24 cellular contexts compared by ENCODE assay signal in the genomic region with DNA sequence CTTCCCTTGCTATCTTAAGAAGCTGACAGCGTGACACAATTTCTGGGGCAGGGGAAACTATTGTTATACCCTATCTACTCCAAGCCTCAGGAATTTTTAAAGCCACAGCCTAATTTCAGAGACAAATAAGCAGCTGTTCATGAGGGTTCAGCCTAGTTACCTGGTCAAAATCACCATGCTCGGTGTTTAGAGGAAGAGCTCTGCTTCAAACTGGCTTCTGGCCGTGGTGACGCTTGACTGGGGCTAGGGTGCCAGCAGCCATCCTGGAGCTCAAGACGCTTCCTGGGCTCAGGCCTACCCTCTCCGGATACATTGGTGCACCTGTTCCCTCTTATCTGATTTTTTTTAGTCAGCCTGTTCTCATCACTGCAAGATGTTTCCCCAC. TPM values are rescaled to one million over a fixed set of nuclear protein-coding genes. Genes with fewer than 3 reads are reported as not detected.
A peak's percentile ranks its signal among the peaks of the same experiment; 100 is the strongest.
DNase-seq lines count a peak whose midpoint lies in the region; ATAC-seq lines count a peak whose summit lies in the region.
"Had no signal": no experiment of that assay in that cellular context is flagged by ENCODE, and none has a peak within 500 bp of the region (broad histone marks: within the 10 kb centered on the region; RNA-seq: fewer than 3 reads in every experiment).

No MANE protein-coding gene starts in this region.

- no peaks in the 10 kb centered on the region for H3K27me3 ChIP-seq in mucosa of stomach (ENCODE audit: control insufficient read depth, insufficient read depth, low read length)
- H3K27me3 ChIP-seq: esophagus muscularis mucosa, thyroid gland had no signal

- no peak overlapping the region for H3K27ac Mint-ChIP-seq in activated naive CD8-positive, alpha-beta T cell treated with anti-CD3 and anti-CD28 coated beads for 36 hours
- H3K27ac Mint-ChIP-seq: CD4-positive, alpha-beta T cell had no signal

- no peak overlapping the region for H3K4me3 ChIP-seq in Jurkat, Clone E6-1 (ENCODE audit: low read length)
- no peak overlapping the region for H3K4me3 ChIP-seq in mucosa of stomach (ENCODE audit: low read length)
- H3K4me3 ChIP-seq: esophagus muscularis mucosa, GM23248, thyroid gland had no signal

- peaks cover 17% of the 10 kb centered on the region for H3K27me3 Mint-ChIP-seq in activated naive CD8-positive, alpha-beta T cell treated with anti-CD3 and anti-CD28 coated beads for 36 hours

- peak; percentile 73 for DNase-seq in DMS53 (lab: John Stamatoyannopoulos, UW)
- peak; percentile 10 for DNase-seq in Jurkat, Clone E6-1 (ENCODE audit: low read depth, low spot score)
- DNase-seq in SHP77 (lab: John Stamatoyannopoulos, UW), result peak; percentile 16 to 42
- DNase-seq in left cardiac atrium, result no peak
- DNase-seq in activated naive CD8-positive, alpha-beta T cell treated with anti-CD3 and anti-CD28 coated beads for 36 hours, result no peak
- DNase-seq in stimulated activated CD4-positive, alpha-beta T cell treated with anti-CD3 and anti-CD28 coated beads, Interleukin-12 subunit alpha, Interleukin-12 subunit beta, amount 100 ng/mL, for 4 hours, result no peak
- DNase-seq: activated CD4-positive, alpha-beta T cell treated with anti-CD3 and anti-CD28 coated beads, Interleukin-2, amount 50 U/mL, for 1 hour; activated CD8-positive, alpha-beta memory T cell treated with anti-CD3 and anti-CD28 coated beads, Interleukin-2, amount 50 U/mL, for 48 hours; amniotic stem cell; CD4-positive, alpha-beta T cell; central memory CD4-positive, alpha-beta T cell; effector CD8-positive, alpha-beta T cell; GM23248; Kasumi-1; NCI-H1048; nucleus accumbens; right cardiac atrium; Right ventricle myocardium superior had no signal

- intact Hi-C loops in left cardiac atrium (cut with DNase I), result no loop called here

- H3K4me3 Mint-ChIP-seq in activated naive CD8-positive, alpha-beta T cell treated with anti-CD3 and anti-CD28 coated beads for 36 hours, result no peak overlapping the region
- H3K4me3 Mint-ChIP-seq: CD4-positive, alpha-beta T cell had no signal

- ATAC-seq in left cardiac atrium, result no peak
- no peak for ATAC-seq in HG03520 (IDR thresholded peaks at IDR 0.05; ENCODE audit: unreplicated experiment)
- ATAC-seq: left lobe of liver, right cardiac atrium had no signal

- H3K9me3 Mint-ChIP-seq in activated naive CD8-positive, alpha-beta T cell treated with anti-CD3 and anti-CD28 coated beads for 36 hours, result no peaks in the 10 kb centered on the region
- H3K9me3 Mint-ChIP-seq: CD4-positive, alpha-beta T cell had no signal

- peaks cover 36% of the 10 kb centered on the region for H3K4me1 ChIP-seq in mucosa of stomach (ENCODE audit: control insufficient read depth, insufficient read depth, low read length)

- no peaks in the 10 kb centered on the region for H3K36me3 Mint-ChIP-seq in activated naive CD8-positive, alpha-beta T cell treated with anti-CD3 and anti-CD28 coated beads for 36 hours

- no peaks in the 10 kb centered on the region for H3K4me1 Mint-ChIP-seq in activated naive CD8-positive, alpha-beta T cell treated with anti-CD3 and anti-CD28 coated beads for 36 hours

- no peaks in the 10 kb centered on the region for H3K36me3 ChIP-seq in mucosa of stomach (ENCODE audit: control insufficient read depth, insufficient read depth, low read length)
- H3K36me3 ChIP-seq: esophagus muscularis mucosa, thyroid gland had no signal

- peak overlapping the region; percentile 9 for H3K9ac ChIP-seq in mucosa of stomach (ENCODE audit: low read length)
- H3K9ac ChIP-seq: GM23248 had no signal

- no peaks in the 10 kb centered on the region for H3K9me3 ChIP-seq in mucosa of stomach (ENCODE audit: control insufficient read depth, low read length)
- H3K9me3 ChIP-seq: esophagus muscularis mucosa, thyroid gland had no signal

RNA-seq across cellular contexts. Expression of a gene that starts 41.7 kb away (rescaled TPM):
- polyA plus RNA-seq in Jurkat, Clone E6-1 (2012; ENCODE audit: insufficient read depth, insufficient read length), result not detected
- 1 to 10 TPM; 2.4 to 5.3 TPM for total RNA-seq in left cardiac atrium
- total RNA-seq in activated naive CD8-positive, alpha-beta T cell treated with anti-CD3 and anti-CD28 coated beads for 36 hours, result not detected
- total RNA-seq: CD4-positive, alpha-beta T cell; T-helper 1 cell treated with Interleukin-12 subunit alpha and Interleukin-12 subunit beta and Interleukin-4 antibody, amounts not matched to agents 30 ng/mL and 1 ng/mL, for 36 hours had no signal

Comparison
In these comparisons a context has a peak if more than half of its experiments do, and no peak if none do; other contexts are left out.
1. DNase-seq: peak in DMS53 (single experiment), Jurkat, Clone E6-1 (single experiment) and SHP77 (2 of 2); none in left cardiac atrium (single experiment), activated naive CD8-positive, alpha-beta T cell treated with anti-CD3 and anti-CD28 coated beads for 36 hours (single experiment) and stimulated activated CD4-positive, alpha-beta T cell treated with anti-CD3 and anti-CD28 coated beads, Interleukin-12 subunit alpha, Interleukin-12 subunit beta, amount 100 ng/mL, for 4 hours (single experiment).